Comparison of ENCODE assay signal across 1 cellular context in genomic region chr17:73003487-73003886, GRCh38.
TF ChIP-seq lines count a peak whose summit lies in the region.

No MANE protein-coding gene starts in this region.

TF ChIP-seq in GM23338, 12 proteins besides CTCF, POLR2A, EP300 and RAD21 (continued from another document):
- TF ChIP-seq REST (IDR thresholded peaks at IDR 0.05; ENCODE audit: unreplicated experiment) (no peak), CREB1 (CRISPR knock-in tag; IDR thresholded peaks at IDR 0.05; ENCODE audit: low read depth) (no peak), ZNF114 (CRISPR knock-in tag; IDR thresholded peaks at IDR 0.05) (no peak), STAT1 (IDR thresholded peaks at IDR 0.05; ENCODE audit: unreplicated experiment) (no peak), EZH2 (IDR thresholded peaks at IDR 0.05; ENCODE audit: low read depth, unreplicated experiment) (no peak), NANOG (IDR thresholded peaks at IDR 0.05; ENCODE audit: borderline replicate concordance) (no peak), ZNF462 (CRISPR knock-in tag; IDR thresholded peaks at IDR 0.05) (no peak), ETS1 (IDR thresholded peaks at IDR 0.05) (no peak), POLR2AphosphoS5 (IDR thresholded peaks at IDR 0.05; ENCODE audit: low read depth) (no peak), JUNB (IDR thresholded peaks at IDR 0.05; ENCODE audit: unreplicated experiment) (no peak), EZH2phosphoT487 (IDR thresholded peaks at IDR 0.05; ENCODE audit: unreplicated experiment) (no peak)
